21 cellular contexts compared by ENCODE assay signal in the genomic region with DNA sequence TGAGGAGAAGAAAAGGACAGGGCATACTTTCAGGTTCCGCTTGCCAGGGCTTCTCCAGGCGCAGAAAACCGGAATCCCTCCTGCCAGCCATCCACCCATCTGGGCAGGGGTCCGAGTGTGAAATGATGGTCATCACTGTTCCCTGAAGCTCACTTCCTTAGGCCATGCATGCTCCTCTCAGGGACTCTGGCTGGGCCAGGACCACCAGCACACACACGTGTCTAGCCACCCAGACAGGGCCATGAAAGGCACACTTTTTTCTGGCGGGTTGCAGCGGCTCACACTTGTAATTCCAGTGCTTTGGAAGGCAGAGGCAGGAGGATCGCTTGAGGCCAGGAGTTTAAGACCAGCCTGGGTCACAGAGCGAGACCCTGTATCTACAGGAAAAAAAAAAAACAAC. TPM values are rescaled to one million over a fixed set of nuclear protein-coding genes. Genes with fewer than 3 reads are reported as not detected.
DNase-seq lines count a peak whose midpoint lies in the region; ATAC-seq, FAIRE-seq and TF ChIP-seq lines count a peak whose summit lies in the region.
"Had no signal": no experiment of that assay in that cellular context is flagged by ENCODE, and none has a peak within 500 bp of the region (broad histone marks: within the 10 kb centered on the region; RNA-seq: fewer than 3 reads in every experiment).

No MANE protein-coding gene starts in this region.

- TF ChIP-seq POLR2A in GM18951 (IDR thresholded peaks at IDR 0.05; ENCODE audit: extremely low read depth, insufficient read depth, insufficient read length) (peak; percentile 28), GM12878 (IDR thresholded peaks at IDR 0.05; ENCODE audit: low read depth, low read length) (no peak)

- H3K27ac Mint-ChIP-seq in stimulated activated naive B cell treated with anti-CD40 and anti-IgM and Interleukin-4, amounts not matched to agents 10 μg/mL and 1 μg/mL and 100 μg/mL, for 72 hours, result peak overlapping the region; percentile 99
- H3K27ac Mint-ChIP-seq in MCF 10A (ENCODE audit: low read depth, unreplicated experiment), result no peak overlapping the region

- 0 out of 3 replicates have a peak, but pooled peaks have one; percentile 5 for ATAC-seq in GM12878
- ATAC-seq in stimulated activated naive B cell treated with anti-CD40 and anti-IgM and Interleukin-4, amounts not matched to agents 10 μg/mL and 1 μg/mL and 100 μg/mL, for 72 hours (replicated peaks), result no peak
- no peak for ATAC-seq in GM21576 (IDR thresholded peaks at IDR 0.05; ENCODE audit: unreplicated experiment)
- ATAC-seq in HG03135 (IDR thresholded peaks at IDR 0.05; ENCODE audit: unreplicated experiment), result no peak

- H3K9ac ChIP-seq in GM12878 (ENCODE audit: control insufficient read depth, insufficient read depth, low read length), result peak overlapping the region; percentile 87
- H3K9ac ChIP-seq: SK-N-SH had no signal

- 15% methylated on average over 9 of the region's 9 CpGs for WGBS in GM12878 (ENCODE audit: insufficient coverage, insufficient replicate concordance, low lambda C conversion rate, missing lambda C conversion rate)

- H3K9me3 ChIP-seq in GM12878 (replicated peaks; ENCODE audit: control insufficient read depth, insufficient read depth, low read length), result no peaks in the 10 kb centered on the region
- H3K9me3 ChIP-seq: HAP-1, SK-N-SH had no signal

- TF ChIP-seq EP300 in GM12878 (IDR thresholded peaks at IDR 0.05; ENCODE audit: borderline replicate concordance in 1 of 2, control insufficient read depth in 1 of 2, low read depth in 2 of 2, low read length in 2 of 2), result no peak

- H3K27me3 Mint-ChIP-seq in stimulated activated naive B cell treated with anti-CD40 and anti-IgM and Interleukin-4, amounts not matched to agents 10 μg/mL and 1 μg/mL and 100 μg/mL, for 72 hours, result no peaks in the 10 kb centered on the region
- H3K27me3 Mint-ChIP-seq in MCF 10A (ENCODE audit: insufficient read depth, unreplicated experiment), result peaks cover 45% of the 10 kb centered on the region

- BruUV-seq in GM12878 (replicated peaks; lab: Mats Ljungman, UMichigan) (no TSS peak), MCF 10A (replicated peaks; lab: Mats Ljungman, UMichigan) (no TSS peak)

- intact Hi-C loops in GM12878 (cut with micrococcal nuclease; ENCODE audit: unreplicated experiment), result no loop called here
- intact Hi-C loops in MCF 10A (cut with micrococcal nuclease), result no loop called here

- peaks cover 28 to 45% of the 10 kb centered on the region in 2 donors for H3K36me3 Mint-ChIP-seq in stimulated activated naive B cell treated with anti-CD40 and anti-IgM and Interleukin-4, amounts not matched to agents 10 μg/mL and 1 μg/mL and 100 μg/mL, for 72 hours
- H3K36me3 Mint-ChIP-seq in MCF 10A (ENCODE audit: insufficient read depth, unreplicated experiment), result no peaks in the 10 kb centered on the region

- DNase-seq in GM12864 (ENCODE audit: low read depth) (no peak), GM12878 (ENCODE audit: low read depth, low spot score) (no peak), MCF 10A (ENCODE audit: unreplicated experiment) (no peak)
- DNase-seq in stimulated activated naive B cell treated with anti-CD40 and anti-IgM and Interleukin-4, amounts not matched to agents 10 μg/mL and 1 μg/mL and 100 μg/mL, for 72 hours, result no peak
- DNase-seq: COR-L47; DMS153; NCI-H1436 treated with DMSO at 0.1 percent for 48 hours; NCI-H2107; NCI-H345; NCI-H526 treated with DMSO at 0.1 percent for 48 hours; NK-92 treated with Interleukin-12 subunit alpha and Interleukin-12 subunit beta, amount 100 ng/mL, for 24 hours; PC-9; SK-N-SH had no signal

- no peaks in the 10 kb centered on the region for H3K9me3 Mint-ChIP-seq in stimulated activated naive B cell treated with anti-CD40 and anti-IgM and Interleukin-4, amounts not matched to agents 10 μg/mL and 1 μg/mL and 100 μg/mL, for 72 hours
- no peaks in the 10 kb centered on the region for H3K9me3 Mint-ChIP-seq in MCF 10A (ENCODE audit: unreplicated experiment)

- RAD21 ChIA-PET in GM12878 (lab: Charles Lee; ENCODE audit: unreplicated experiment), result interaction anchor here (1.3 kb wide), 1 partner anchor 13 kb away, joined by 4 read pairs; no protein-coding TSS in a partner anchor

- peaks cover 25% of the 10 kb centered on the region for H3K79me2 ChIP-seq in GM12878 (ENCODE audit: control insufficient read depth, insufficient read depth, low read length)

- H3K27me3 ChIP-seq in GM12878 (replicated peaks in 1 of 2; ENCODE audit: control insufficient read depth in 2 of 2, insufficient read depth in 2 of 2, low read length in 1 of 2), result no peaks in the 10 kb centered on the region

- H3K4me3 ChIP-seq in GM12864 (ENCODE audit: low read depth, low read length) (peak overlapping the region; percentile 38), GM12878 (peak overlapping the region; percentile 84)
- H3K4me3 ChIP-seq: HAP-1, PC-9 had no signal

- POLR2A ChIA-PET in GM12878 (lab: Charles Lee), result interaction anchor here (0.6 to 0.7 kb wide), 2 partner anchors 10 to 779 kb away, joined by 4 to 5 read pairs; no protein-coding TSS in a partner anchor
- POLR2A ChIA-PET in MCF 10A (lab: Yijun Ruan, JAX), result no interaction called here

- no peaks in the 10 kb centered on the region for H4K20me1 ChIP-seq in GM12878 (ENCODE audit: control insufficient read depth, insufficient read depth)

- in situ Hi-C loops in GM18951 (cut with MboI; ENCODE audit: low sequenced_read_pairs, unreplicated experiment) (no loop called here), GM12878 (cut with MboI) (no loop called here)

- H3K4me1 Mint-ChIP-seq in stimulated activated naive B cell treated with anti-CD40 and anti-IgM and Interleukin-4, amounts not matched to agents 10 μg/mL and 1 μg/mL and 100 μg/mL, for 72 hours, result peaks cover 56 to 74% of the 10 kb centered on the region in 2 donors
- no peaks in the 10 kb centered on the region for H3K4me1 Mint-ChIP-seq in MCF 10A (ENCODE audit: insufficient read depth, unreplicated experiment)

- peak; percentile 41 for FAIRE-seq in GM12878 (lab: Jason Lieb, UNC)

- no peak for TF ChIP-seq RAD21 in GM12878 (IDR thresholded peaks at IDR 0.05; ENCODE audit: insufficient read depth, low read depth, low read length)

- TF ChIP-seq CTCF in GM12864 (IDR thresholded peaks at IDR 0.05; ENCODE audit: low read depth, low read length, missing control alignments), result no peak
- TF ChIP-seq CTCF in GM12878 (IDR thresholded peaks at IDR 0.05 in 2 of 3, conservative IDR thresholded peaks at IDR 0.05 in 1 of 3; ENCODE audit: control insufficient read depth in 2 of 3, extremely low read depth in 1 of 3, insufficient read depth in 1 of 3, low read depth in 3 of 3, low read length in 3 of 3), result no peak
- TF ChIP-seq CTCF in MCF 10A (IDR thresholded peaks at IDR 0.05; ENCODE audit: unreplicated experiment), result no peak

- SMC1A ChIA-PET in GM12878 (lab: Charles Lee; ENCODE audit: uncharacterized antibody, unreplicated experiment), result interaction anchor here (1.1 kb wide), 1 partner anchor 15 kb away, joined by 3 read pairs; no protein-coding TSS in a partner anchor

- CTCF ChIA-PET in GM12878 (lab: Yijun Ruan, JAX) (interaction anchor here (1.1 to 1.3 kb wide), 2 partner anchors 29 to 151 kb away, joined by 3 to 5 read pairs; no protein-coding TSS in a partner anchor), MCF 10A (lab: Yijun Ruan, JAX) (no interaction called here)

- peak overlapping the region; percentile 94 to 97 for H3K4me3 Mint-ChIP-seq in stimulated activated naive B cell treated with anti-CD40 and anti-IgM and Interleukin-4, amounts not matched to agents 10 μg/mL and 1 μg/mL and 100 μg/mL, for 72 hours
- H3K4me3 Mint-ChIP-seq in MCF 10A (ENCODE audit: unreplicated experiment), result no peak overlapping the region

- H3K4me2 ChIP-seq in GM12878 (ENCODE audit: control insufficient read depth, insufficient read depth), result peak overlapping the region; percentile 93
- H3K4me2 ChIP-seq: PC-9, SK-N-SH had no signal

- H3K4me1 ChIP-seq in GM12878 (ENCODE audit: control insufficient read depth, insufficient read depth, low read length), result peaks cover 17% of the 10 kb centered on the region
- H3K4me1 ChIP-seq: HAP-1 had no signal

- H3K36me3 ChIP-seq in GM12878 (ENCODE audit: control insufficient read depth in 2 of 2, insufficient read depth in 2 of 2, low read length in 1 of 2), result peaks cover 0 to 13% of the 10 kb centered on the region in 2 experiments; a peak in 2 of 4 replicates
- H3K36me3 ChIP-seq: HAP-1 had no signal

- H2AFZ ChIP-seq in GM12878 (ENCODE audit: control insufficient read depth, low read depth, low read length), result peak overlapping the region; percentile 65
- H2AFZ ChIP-seq: PC-9 had no signal

- H3K27ac ChIP-seq in GM12878 (ENCODE audit: control insufficient read depth, insufficient read depth), result peak overlapping the region; percentile 85
- H3K27ac ChIP-seq: C4-2B, HL-60, PC-9 had no signal

RNA-seq across cellular contexts. Expression of gene TCL1A, which starts 1.5 kb away (rescaled TPM):
- total RNA-seq in GM12878 (2013; cell fraction: nucleolus; rRNA removed), result 0.61 and 1.5 TPM in 2 replicates
- total RNA-seq in GM12878 (2014; rRNA removed), result 228 and 246 TPM in 2 replicates
- 90.1 and 93.6 TPM in 2 replicates for total RNA-seq in GM12878 (2014; rRNA removed; fragmentation: Illumina TruSeq; extraction: Trizol)
- 108 and 109 TPM in 2 replicates for total RNA-seq in GM12878 (2021)
- 47.1 TPM for polyA plus RNA-seq in GM12878 (2011; ENCODE audit: low read depth)
- 3.1 and 5.9 TPM in 2 replicates for polyA plus RNA-seq in GM12878 (2011; rRNA removed)
- 13.4 and 16.6 TPM in 2 replicates for polyA plus RNA-seq in GM12878 (2011; cell fraction: cytosol; rRNA removed)
- polyA plus RNA-seq in GM12878 (2011; cell fraction: nucleus; rRNA removed), result 5.7 and 6.7 TPM in 2 replicates
- polyA plus RNA-seq in GM12878 (2012), result 79.6 and 105 TPM in 2 replicates
- 94.1 and 126 TPM in 2 replicates for polyA plus RNA-seq in GM12878 (2014; fragmentation: Illumina TruSeq; extraction: Trizol)
- polyA plus RNA-seq in GM12878 (2014; fragmentation: Nextera tagmentation; extraction: Ambion mirVana), result 10 to 100 TPM; 36.5 to 51.6 TPM
- 250 and 283 TPM in 2 replicates for polyA plus RNA-seq in GM12878 (2014; rRNA removed)
- 100 to 1,000 TPM; 118 to 133 TPM for polyA plus RNA-seq in GM12878 (2016; fragmentation: Nextera tagmentation; extraction: Ambion mirVana)
- 6.7 and 13.0 TPM in 2 replicates for polyA minus RNA-seq in GM12878 (2011; rRNA and poly(A)+ RNA removed)
- polyA minus RNA-seq in GM12878 (2011; cell fraction: cytosol; rRNA and poly(A)+ RNA removed), result 2.0 and 3.0 TPM in 2 replicates
- polyA minus RNA-seq in GM12878 (2011; cell fraction: nucleus; rRNA and poly(A)+ RNA removed), result 1.3 and 1.6 TPM in 2 replicates
- not detected in 2 replicates for total RNA-seq in MCF 10A (2022)
- total RNA-seq: PC-9; T-helper 1 cell treated with Interleukin-12 subunit alpha and Interleukin-12 subunit beta and Interleukin-4 antibody, amounts not matched to agents 30 ng/mL and 1 ng/mL, for 36 hours had no signal
- polyA plus RNA-seq: AG04450, SK-N-SH had no signal

RNA-seq across cellular contexts. Expression of gene TCL1B, which starts 26.2 kb away (rescaled TPM):
- not detected in 2 replicates for total RNA-seq in GM12878 (2013; cell fraction: nucleolus; rRNA removed)
- total RNA-seq in GM12878 (2014; rRNA removed), result 0.11 TPM in 2 replicates
- not detected in 2 replicates for total RNA-seq in GM12878 (2014; rRNA removed; fragmentation: Illumina TruSeq; extraction: Trizol)
- not detected in 2 replicates for total RNA-seq in GM12878 (2021)
- polyA plus RNA-seq in GM12878 (2011; ENCODE audit: low read depth), result 0.64 TPM
- polyA plus RNA-seq in GM12878 (2011; rRNA removed), result not detected in 2 replicates
- not detected in 2 replicates for polyA plus RNA-seq in GM12878 (2011; cell fraction: cytosol; rRNA removed)
- not detected in 2 replicates for polyA plus RNA-seq in GM12878 (2011; cell fraction: nucleus; rRNA removed)
- polyA plus RNA-seq in GM12878 (2012), result 0.88 and 0.91 TPM in 2 replicates
- polyA plus RNA-seq in GM12878 (2014; fragmentation: Illumina TruSeq; extraction: Trizol), result 0.10 TPM in 1 of 2 replicates, not detected in the other
- under 1 TPM; 0.15 to 0.18 TPM for polyA plus RNA-seq in GM12878 (2014; fragmentation: Nextera tagmentation; extraction: Ambion mirVana)
- polyA plus RNA-seq in GM12878 (2014; rRNA removed), result not detected in 2 replicates
- not detected for polyA plus RNA-seq in GM12878 (2016; fragmentation: Nextera tagmentation; extraction: Ambion mirVana)
- polyA minus RNA-seq in GM12878 (2011; rRNA and poly(A)+ RNA removed), result not detected in 2 replicates
- polyA minus RNA-seq in GM12878 (2011; cell fraction: cytosol; rRNA and poly(A)+ RNA removed), result not detected in 2 replicates
- polyA minus RNA-seq in GM12878 (2011; cell fraction: nucleus; rRNA and poly(A)+ RNA removed), result not detected in 2 replicates
- not detected in 2 replicates for total RNA-seq in MCF 10A (2022)
- total RNA-seq: PC-9; T-helper 1 cell treated with Interleukin-12 subunit alpha and Interleukin-12 subunit beta and Interleukin-4 antibody, amounts not matched to agents 30 ng/mL and 1 ng/mL, for 36 hours had no signal
- polyA plus RNA-seq: AG04450, SK-N-SH had no signal
